In the genomic region with DNA sequence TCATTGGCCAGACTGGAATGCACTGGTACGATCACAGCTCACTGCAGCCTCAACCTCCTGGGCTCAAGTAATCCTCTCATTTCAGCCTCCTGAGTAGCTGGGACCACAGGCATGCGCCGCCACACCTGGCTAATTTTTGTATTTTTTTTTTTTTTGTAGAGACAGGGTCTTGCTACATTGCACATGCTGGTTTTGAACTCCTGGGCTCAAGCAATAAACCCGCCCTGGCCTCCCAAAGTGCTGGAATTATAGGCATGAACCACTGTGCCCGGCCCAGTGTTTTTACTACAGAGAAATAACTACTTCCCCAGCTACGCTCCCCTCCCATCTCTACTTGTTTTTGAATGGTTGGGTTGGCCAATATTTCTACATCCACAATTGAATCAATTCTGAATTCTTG, we compare ENCODE assay signal across 8 cellular contexts.
"Had no signal": no experiment of that assay in that cellular context is flagged by ENCODE, and none has a peak within 500 bp of the region (broad histone marks: within the 10 kb centered on the region; RNA-seq: fewer than 3 reads in every experiment).

No MANE protein-coding gene starts in this region.

- H3K9ac ChIP-seq: KMS-11 had no signal

- H3K4me3 Mint-ChIP-seq: IgD-negative memory B cell had no signal

- H3K27ac Mint-ChIP-seq: IgD-negative memory B cell had no signal

- H3K9me3 Mint-ChIP-seq: IgD-negative memory B cell had no signal

- DNase-seq: IMR-90, KBM-7, KG1 had no signal

- H3K27me3 Mint-ChIP-seq: IgD-negative memory B cell had no signal

- ATAC-seq: HepG2, K562 had no signal

- H3K4me2 ChIP-seq: KMS-11 had no signal

- H3K27ac ChIP-seq: HL-60, KMS-11 had no signal

- H3K4me3 ChIP-seq: K562 had no signal
